In genomic region chr5:124907098-124907644, GRCh38 we compare ENCODE assay signal across 13 cellular contexts.
DNase-seq lines count a peak whose midpoint lies in the region; ATAC-seq and TF ChIP-seq lines count a peak whose summit lies in the region.
"Had no signal": no experiment of that assay in that cellular context is flagged by ENCODE, and none has a peak within 500 bp of the region (broad histone marks: within the 10 kb centered on the region; RNA-seq: fewer than 3 reads in every experiment).

No MANE protein-coding gene starts in this region.

- H3K4me3 Mint-ChIP-seq in osteocyte (ENCODE audit: unreplicated experiment) = no peak overlapping the region
- H3K4me3 Mint-ChIP-seq: natural killer cell treated with Interleukin-12 subunit alpha and Interleukin-12 subunit beta and Interleukin-15 and Interleukin-18, amount 100 ng/mL, for 72 hours had no signal

- H3K4me3 ChIP-seq in heart left ventricle (no peak overlapping the region), heart right ventricle (no peak overlapping the region)
- H3K4me3 ChIP-seq: MG63 had no signal

- H3K27ac ChIP-seq in heart left ventricle = peak overlapping the region in 11 of 12 donors; percentile 37 to 81 (median 75)
- peak overlapping the region in 9 of 10 donors; percentile 35 to 82 (median 71) for H3K27ac ChIP-seq in heart right ventricle
- H3K27ac ChIP-seq: epithelial cell of prostate had no signal

- H3K9me3 ChIP-seq in heart left ventricle = no peaks in the 10 kb centered on the region
- H3K9me3 ChIP-seq in heart right ventricle = no peaks in the 10 kb centered on the region
- H3K9me3 ChIP-seq: MG63 had no signal

- H3K4me1 ChIP-seq in heart left ventricle (peaks cover 23 to 64% (median 43%) of the 10 kb centered on the region in 12 donors), heart right ventricle (peaks cover 9 to 60% (median 49%) of the 10 kb centered on the region in 9 donors)

- no peaks in the 10 kb centered on the region for H3K27me3 ChIP-seq in heart left ventricle
- no peaks in the 10 kb centered on the region for H3K27me3 ChIP-seq in heart right ventricle
- H3K27me3 ChIP-seq: MG63 had no signal

- TF ChIP-seq CTCF in heart left ventricle (IDR thresholded peaks at IDR 0.05) (no peak), heart right ventricle (IDR thresholded peaks at IDR 0.05) (no peak), osteocyte (IDR thresholded peaks at IDR 0.05) (no peak)

- H3K27me3 Mint-ChIP-seq in osteocyte (ENCODE audit: unreplicated experiment) = no peaks in the 10 kb centered on the region

- peaks cover 56% of the 10 kb centered on the region for H3K4me1 Mint-ChIP-seq in osteocyte (ENCODE audit: unreplicated experiment)

- no peaks in the 10 kb centered on the region for H3K9me3 Mint-ChIP-seq in osteocyte (ENCODE audit: unreplicated experiment)

- H3K27ac Mint-ChIP-seq in osteocyte (ENCODE audit: unreplicated experiment) = peak overlapping the region; percentile 64
- H3K27ac Mint-ChIP-seq: natural killer cell treated with Interleukin-12 subunit alpha and Interleukin-12 subunit beta and Interleukin-15 and Interleukin-18, amount 100 ng/mL, for 72 hours had no signal

- intact Hi-C loops in heart left ventricle (cut with DNase I) (loop anchor here in 9 of 10 donors (2.0 to 10.0 kb wide), 13 partner anchors 135 to 1235 kb away; partner anchors contain the start of gene ZNF608 (in 7 of the 9)), Right ventricle myocardium superior (cut with DNase I) (loop anchor here (2.0 to 10.0 kb wide), 2 partner anchors 158 to 252 kb away; no protein-coding TSS in a partner anchor), heart right ventricle (cut with DNase I) (loop anchor here in 8 of 10 donors (2.0 to 10.0 kb wide), 8 partner anchors 158 to 290 kb away; partner anchors contain the start of gene ZNF608 (in 5 of the 8))

- no peak for DNase-seq in heart left ventricle
- no peak for DNase-seq in Right ventricle myocardium superior
- DNase-seq in heart right ventricle = no peak
- no peak for DNase-seq in osteocyte (ENCODE audit: extremely low spot score, unreplicated experiment)
- no peak for DNase-seq in GM03348 (ENCODE audit: low spot score)
- DNase-seq in stimulated activated CD4-positive, alpha-beta T cell treated with anti-CD3 and anti-CD28 coated beads, Interleukin-4, amount 100 ng/mL, for 1 hour = no peak
- DNase-seq: NCI-H2171; stimulated activated naive CD8-positive, alpha-beta T cell treated with anti-CD3 and anti-CD28 coated beads, Interleukin-15, Interleukin-2, amounts not matched to agents 100 U/mL and 50 U/mL, for 24 hours had no signal

- 84 to 92% (median 87%) methylated on average over 12 of the region's 12 CpGs for WGBS in heart left ventricle, 4 donors
- WGBS in heart right ventricle, 2 donors = 85 to 90% methylated on average over 12 of the region's 12 CpGs

- H3K36me3 Mint-ChIP-seq in osteocyte (ENCODE audit: unreplicated experiment) = no peaks in the 10 kb centered on the region
- H3K36me3 Mint-ChIP-seq: natural killer cell treated with Interleukin-12 subunit alpha and Interleukin-12 subunit beta and Interleukin-15 and Interleukin-18, amount 100 ng/mL, for 72 hours had no signal

- ATAC-seq in heart left ventricle (no peak), Right ventricle myocardium superior (ENCODE audit: poor library complexity) (no peak), heart right ventricle (peak in 3 of 8 donors; percentile 2 to 22 (median 5)), HG03342 (IDR thresholded peaks at IDR 0.05; ENCODE audit: unreplicated experiment) (no peak), HG03108 (IDR thresholded peaks at IDR 0.05; ENCODE audit: unreplicated experiment) (no peak)
- ATAC-seq: natural killer cell treated with Interleukin-12 subunit alpha and Interleukin-12 subunit beta and Interleukin-15 and Interleukin-18, amount 100 ng/mL, for 72 hours; stimulated activated naive CD8-positive, alpha-beta T cell treated with anti-CD3 and anti-CD28 coated beads, Interleukin-15, Interleukin-2, amounts not matched to agents 100 U/mL and 50 U/mL, for 24 hours had no signal

- H3K36me3 ChIP-seq in heart left ventricle (no peaks in the 10 kb centered on the region), heart right ventricle (no peaks in the 10 kb centered on the region)
- H3K36me3 ChIP-seq: MG63 had no signal

- no peak for TF ChIP-seq POLR2A in heart left ventricle (IDR thresholded peaks at IDR 0.05)
